ENCODE assay signal across 11 cellular contexts in genomic region chr14:51616724-51617409, GRCh38. TPM values are rescaled to one million over a fixed set of nuclear protein-coding genes. Genes with fewer than 3 reads are reported as not detected.
DNase-seq lines count a peak whose midpoint lies in the region; ATAC-seq, FAIRE-seq and TF ChIP-seq lines count a peak whose summit lies in the region.
"Had no signal": no experiment of that assay in that cellular context is flagged by ENCODE, and none has a peak within 500 bp of the region (broad histone marks: within the 10 kb centered on the region; RNA-seq: fewer than 3 reads in every experiment).

No MANE protein-coding gene starts in this region.

- H3K9ac ChIP-seq in IMR-90 (ENCODE audit: low read depth, low read length), result no peak overlapping the region; the same call in 1 of the 2 replicates
- H3K9ac ChIP-seq in Karpas-422 (ENCODE audit: low read length), result no peak overlapping the region

- H3K56ac ChIP-seq in IMR-90 (ENCODE audit: extremely low read depth, insufficient read depth, low read length), result 0 out of 2 replicates have a peak overlapping the region, but pooled peaks have one; percentile 34

- TF ChIP-seq CTCF in AG04449 (IDR thresholded peaks at IDR 0.05; ENCODE audit: insufficient read depth, low read length, missing control alignments) (no peak), IMR-90 (conservative IDR thresholded peaks at IDR 0.05; ENCODE audit: low read depth, low read length) (no peak), bronchial epithelial cell (IDR thresholded peaks at IDR 0.05; ENCODE audit: insufficient read depth, low read length, severe bottlenecking) (no peak), right lobe of liver (IDR thresholded peaks at IDR 0.05) (no peak), GM13977 (IDR thresholded peaks at IDR 0.05; ENCODE audit: extremely low read depth, insufficient read depth, missing control alignments) (no peak)

- H4K20me1 ChIP-seq in IMR-90 (ENCODE audit: insufficient read depth, low read length), result no peaks in the 10 kb centered on the region
- no peaks in the 10 kb centered on the region for H4K20me1 ChIP-seq in Karpas-422 (ENCODE audit: insufficient read depth, low read depth, low read length)

- peak overlapping the region; percentile 20 for H2AK9ac ChIP-seq in IMR-90 (replicated peaks; ENCODE audit: low read depth, low read length, poor library complexity)

- H2AK5ac ChIP-seq in IMR-90 (ENCODE audit: low read depth, low read length), result peak overlapping the region; percentile 76; the same call in 1 of the 2 replicates

- H3K4me1 ChIP-seq in IMR-90 (ENCODE audit: control insufficient read depth, insufficient read depth, low read length) (peaks cover 22% of the 10 kb centered on the region), right lobe of liver (peaks cover 0 to 11% (median 4%) of the 10 kb centered on the region in 4 donors), Karpas-422 (ENCODE audit: low read length) (peaks cover 4% of the 10 kb centered on the region)
- H3K4me1 ChIP-seq: psoas muscle had no signal

- H3K9me1 ChIP-seq in IMR-90 (ENCODE audit: insufficient read depth, low read length), result peaks cover 11% of the 10 kb centered on the region; the same call in 1 of the 2 replicates

- in situ Hi-C loops in IMR-90 (cut with MboI; ENCODE audit: low sequenced_read_pairs), result no loop called here
- in situ Hi-C loops in GM13977 (cut with MboI; ENCODE audit: low pct_unique_long_range_greater_than_20kb, low sequenced_read_pairs, unreplicated experiment), result no loop called here

- TF ChIP-seq RAD21 in IMR-90 (IDR thresholded peaks at IDR 0.05; ENCODE audit: low read length), result no peak

- H2AFZ ChIP-seq in IMR-90 (replicated peaks; ENCODE audit: low read length, poor library complexity) (peak overlapping the region; percentile 40), Karpas-422 (ENCODE audit: low read length) (no peak overlapping the region)

- POLR2A ChIA-PET in AG04449 (lab: Yijun Ruan, JAX), result interaction anchor here (1.2 kb wide), 1 partner anchor 12 kb away, joined by 3 read pairs; no protein-coding TSS in a partner anchor
- POLR2A ChIA-PET in IMR-90 (lab: Charles Lee; ENCODE audit: unreplicated experiment), result interaction anchor here (0.7 kb wide), 1 partner anchor 35 kb away, joined by 3 read pairs; the partner anchor contains the start of gene FRMD6

- DNase-seq in AG04449 (ENCODE audit: low read depth, low spot score), result peak; percentile 76
- peak; percentile 94 for DNase-seq in IMR-90
- DNase-seq in bronchial epithelial cell (ENCODE audit: low read depth), result peak; percentile 91
- peak in 1 of 3 donors; percentile 53 for DNase-seq in right lobe of liver
- DNase-seq in Karpas-422, result no peak
- no peak for DNase-seq in activated naive CD4-positive, alpha-beta T cell treated with Interleukin-2 at 50 U/mL for 16 hours
- DNase-seq in GM13977 (ENCODE audit: low spot score), result no peak
- DNase-seq: activated CD4-positive, alpha-beta memory T cell treated with anti-CD3 and anti-CD28 coated beads for 36 hours; psoas muscle had no signal

- H3K36me3 ChIP-seq in IMR-90 (ENCODE audit: control insufficient read depth, insufficient read depth, low read length), result no peaks in the 10 kb centered on the region
- peaks cover 12% of the 10 kb centered on the region for H3K36me3 ChIP-seq in bronchial epithelial cell (ENCODE audit: control insufficient read depth, insufficient read depth, low read length)
- no peaks in the 10 kb centered on the region for H3K36me3 ChIP-seq in right lobe of liver
- H3K36me3 ChIP-seq in Karpas-422 (ENCODE audit: insufficient read depth, low read length), result no peaks in the 10 kb centered on the region

- FAIRE-seq in bronchial epithelial cell (lab: Jason Lieb, UNC), result no peak
- FAIRE-seq: endometrium had no signal

- no peak overlapping the region for H3K4me3 ChIP-seq in AG04449 (ENCODE audit: low read depth, low read length)
- H3K4me3 ChIP-seq in IMR-90 (ENCODE audit: insufficient read depth, low read depth, low read length), result no peak overlapping the region
- no peak overlapping the region for H3K4me3 ChIP-seq in bronchial epithelial cell (ENCODE audit: low read depth, low read length)
- H3K4me3 ChIP-seq in right lobe of liver, result no peak overlapping the region
- H3K4me3 ChIP-seq in Karpas-422 (ENCODE audit: low read length), result no peak overlapping the region
- H3K4me3 ChIP-seq: psoas muscle had no signal

- H3K14ac ChIP-seq in IMR-90 (replicated peaks; ENCODE audit: low read depth, low read length), result peak overlapping the region; percentile 75; the same call in 1 of the 2 replicates

- peak overlapping the region; percentile 49; the same call in 1 of the 2 replicates for H4K91ac ChIP-seq in IMR-90 (ENCODE audit: insufficient read depth, low read depth, low read length)

- dilution Hi-C loops in IMR-90 (cut with HindIII; ENCODE audit: low sequenced_read_pairs, unreplicated experiment), result no loop called here

- WGBS in IMR-90 (ENCODE audit: extremely low coverage in 2 of 2, insufficient read length in 1 of 2), 2 experiments, result 0% methylated on average over 1 of the region's 4 CpGs; no CpG with 5 or more reads in 1 of the 2 experiments
- 26% methylated on average over 4 of the region's 4 CpGs for WGBS in right lobe of liver (ENCODE audit: insufficient coverage, low coverage, low lambda C conversion rate, missing lambda C conversion rate)

- H4K5ac ChIP-seq in IMR-90 (ENCODE audit: low read depth, low read length), result peak overlapping the region; percentile 69; the same call in 1 of the 2 replicates

- ATAC-seq in IMR-90 (ENCODE audit: low read depth), result peak; percentile 73
- peak; percentile 97 to 99 (median 98) for ATAC-seq in right lobe of liver
- no peak for ATAC-seq in GM21576 (IDR thresholded peaks at IDR 0.05; ENCODE audit: unreplicated experiment)

- H3K4me2 ChIP-seq in IMR-90 (ENCODE audit: low read depth, low read length) (peak overlapping the region; percentile 66), Karpas-422 (ENCODE audit: low read depth, low read length, poor library complexity, severe bottlenecking) (no peak overlapping the region)

- no TSS peak for BruUV-seq in IMR-90 (replicated peaks; lab: Mats Ljungman, UMichigan)

- H2BK15ac ChIP-seq in IMR-90 (ENCODE audit: low read depth, low read length), result peak overlapping the region; percentile 84; the same call in 2 of the 3 replicates

- peak overlapping the region; percentile 50; the same call in 1 of the 2 replicates for H3K23ac ChIP-seq in IMR-90 (ENCODE audit: low read depth, low read length)

- H3K9me3 ChIP-seq in IMR-90 (ENCODE audit: control insufficient read depth, insufficient read depth, low read length) (no peaks in the 10 kb centered on the region), right lobe of liver (no peaks in the 10 kb centered on the region), Karpas-422 (ENCODE audit: low read length) (no peaks in the 10 kb centered on the region)
- H3K9me3 ChIP-seq: psoas muscle had no signal

- CTCF ChIA-PET in AG04449 (lab: Yijun Ruan, JAX) (no interaction called here), IMR-90 (lab: Yijun Ruan, JAX) (no interaction called here)

- H3K18ac ChIP-seq in IMR-90 (ENCODE audit: low read depth, low read length), result peak overlapping the region; percentile 92

- peak overlapping the region; percentile 90 for H2BK120ac ChIP-seq in IMR-90 (ENCODE audit: low read depth, low read length)

- H3K9me2 ChIP-seq in Karpas-422 (replicated peaks; ENCODE audit: insufficient read depth, low read length), result no peaks in the 10 kb centered on the region

- H3K79me1 ChIP-seq in IMR-90 (ENCODE audit: low read depth in 1 of 2, low read length in 2 of 2), result peaks cover 5 to 6% of the 10 kb centered on the region in 2 experiments

- peak overlapping the region; percentile 79 for H3K4ac ChIP-seq in IMR-90 (ENCODE audit: low read depth, low read length)

- H4K8ac ChIP-seq in IMR-90 (ENCODE audit: low read depth in 2 of 2, low read length in 2 of 2), result peak overlapping the region in 1 of 2 experiments; percentile 63; a peak in 2 of 4 replicates

- no peaks in the 10 kb centered on the region for H3K79me2 ChIP-seq in Karpas-422 (ENCODE audit: low read length)

- H3K27me3 ChIP-seq in IMR-90 (ENCODE audit: control insufficient read depth, insufficient read depth, low read length) (no peaks in the 10 kb centered on the region), bronchial epithelial cell (ENCODE audit: control insufficient read depth, insufficient read depth, low read length) (no peaks in the 10 kb centered on the region), right lobe of liver (no peaks in the 10 kb centered on the region), Karpas-422 (ENCODE audit: low read length) (peaks cover 3% of the 10 kb centered on the region; the same call in 1 of the 2 replicates)

- peak overlapping the region; percentile 89 for H2BK20ac ChIP-seq in IMR-90 (ENCODE audit: low read depth, low read length)

- peak overlapping the region; percentile 89 for H2BK5ac ChIP-seq in IMR-90 (ENCODE audit: low read depth, low read length, poor library complexity, severe bottlenecking)

- 0 out of 2 replicates have a peak overlapping the region, but pooled peaks have one; percentile 22 for H3K27ac ChIP-seq in IMR-90 (ENCODE audit: insufficient read depth, low read length)
- H3K27ac ChIP-seq in right lobe of liver, result peak overlapping the region in 2 of 3 donors; percentile 12 to 31
- H3K27ac ChIP-seq in Karpas-422 (ENCODE audit: low read length), result no peak overlapping the region
- H3K27ac ChIP-seq: psoas muscle had no signal

- TF ChIP-seq POLR2A in IMR-90 (IDR thresholded peaks at IDR 0.05; ENCODE audit: low read depth, low read length) (no peak), right lobe of liver (IDR thresholded peaks at IDR 0.05) (no peak)

- intact Hi-C loops in IMR-90 (cut with micrococcal nuclease) (no loop called here), right lobe of liver (cut with DNase I) (no loop called here)

TF ChIP-seq in IMR-90, 13 proteins besides CTCF, POLR2A, EP300 and RAD21:
- TF ChIP-seq BHLHE40 (IDR thresholded peaks at IDR 0.05; ENCODE audit: low read depth, low read length), result no peak
- TF ChIP-seq MAFK (IDR thresholded peaks at IDR 0.05; ENCODE audit: low read depth, low read length), result peak; percentile 35; the same call in 1 of the 2 replicates
- TF ChIP-seq NFE2L2 (IDR thresholded peaks at IDR 0.05; ENCODE audit: low read depth, low read length), result no peak
- peak; percentile 11; the same call in 1 of the 2 replicates for TF ChIP-seq CEBPB (IDR thresholded peaks at IDR 0.05; ENCODE audit: low read depth, low read length)
- peak; percentile 65; the same call in 1 of the 2 replicates for TF ChIP-seq FOS (IDR thresholded peaks at IDR 0.05; ENCODE audit: low read depth, low read length)
TF ChIP-seq in IMR-90: peak in this region for 3.

RNA-seq across cellular contexts. Expression of gene FRMD6, which starts 34.8 kb away (rescaled TPM):
- 620 and 682 TPM in 2 replicates for total RNA-seq in IMR-90 (2012; rRNA removed)
- 243 and 244 TPM in 2 replicates for polyA plus RNA-seq in IMR-90 (2012; rRNA removed)
- polyA plus RNA-seq in IMR-90 (2012; cell fraction: cytosol; rRNA removed), result 129 and 270 TPM in 2 replicates
- polyA plus RNA-seq in IMR-90 (2012; cell fraction: nucleus; rRNA removed; ENCODE audit: low replicate concordance), result 287 and 382 TPM in 2 replicates
- total RNA-seq in bronchial epithelial cell, result 136 and 224 TPM in 2 replicates
- total RNA-seq in right lobe of liver, result 10 to 100 TPM in 1 of 6 experiments, 1 to 10 TPM in 5; 4.2 to 23.7 (median 5.9) TPM
- 0.37 and 1.1 TPM in 2 replicates for total RNA-seq in Karpas-422 (2014; rRNA removed; shearing (Covaris generic); ENCODE audit: low replicate concordance)

Comparison
In these comparisons a context has a peak if more than half of its experiments do, and no peak if none do; other contexts are left out.
1. DNase-seq: peak in AG04449 (single experiment), IMR-90 (single experiment) and bronchial epithelial cell (single experiment); none in Karpas-422 (single experiment), activated naive CD4-positive, alpha-beta T cell treated with Interleukin-2 at 50 U/mL for 16 hours (single experiment) and GM13977 (single experiment).